In the genomic region with DNA sequence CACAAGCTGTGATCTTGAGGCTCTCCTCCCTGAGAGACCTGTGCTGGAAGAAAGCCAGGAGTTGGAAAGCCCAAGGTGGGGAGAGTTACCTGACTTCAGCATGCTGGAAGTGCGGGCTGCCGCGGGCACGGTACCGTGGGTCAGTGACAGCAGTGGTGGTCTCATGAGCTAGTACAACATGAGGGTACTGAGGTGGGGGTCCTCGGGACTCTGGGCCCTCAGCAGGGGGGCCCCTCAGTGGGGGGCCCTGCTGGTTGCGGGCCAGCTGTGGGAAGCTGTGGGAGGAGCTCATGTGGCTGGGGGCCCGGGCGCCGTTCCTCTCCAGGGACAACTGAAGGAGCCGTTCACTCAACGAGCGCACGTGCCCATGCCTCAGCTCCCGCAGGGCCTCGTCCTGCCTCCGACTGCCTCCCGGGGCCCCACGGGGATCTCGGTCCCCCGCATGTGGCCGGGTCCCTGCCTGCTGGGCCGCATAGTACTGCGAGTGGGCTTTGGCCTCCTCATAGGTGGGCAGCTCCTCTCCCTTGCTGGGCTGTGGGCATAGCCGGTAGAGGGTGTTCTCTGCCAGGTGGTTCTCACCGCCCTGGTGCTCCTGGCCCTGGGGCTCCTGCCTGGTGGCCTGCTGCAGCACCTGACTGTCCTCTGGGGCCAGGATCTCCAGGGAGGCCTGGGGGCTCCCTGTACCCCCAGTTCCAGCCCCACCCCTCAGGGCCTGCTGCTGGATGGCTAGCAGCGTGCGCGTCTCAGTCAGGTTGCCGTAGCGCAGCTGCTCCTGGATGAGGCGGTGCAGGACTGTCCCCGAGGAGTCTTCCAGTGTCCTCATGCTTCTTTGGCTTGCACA, we compare ENCODE assay signal across 11 cellular contexts. TPM values are rescaled to one million over a fixed set of nuclear protein-coding genes. Genes with fewer than 3 reads are reported as not detected.
DNase-seq lines count a peak whose midpoint lies in the region; ATAC-seq and TF ChIP-seq lines count a peak whose summit lies in the region.
"Had no signal": no experiment of that assay in that cellular context is flagged by ENCODE, and none has a peak within 500 bp of the region (broad histone marks: within the 10 kb centered on the region; RNA-seq: fewer than 3 reads in every experiment).

No MANE protein-coding gene starts in this region.

- CTCF ChIA-PET in A673 (lab: Charles Lee), result no interaction called here

- peaks cover 67% of the 10 kb centered on the region for H3K4me1 ChIP-seq in A673 (ENCODE audit: insufficient read depth, low read length, poor library complexity, severe bottlenecking)

- no peak overlapping the region for H3K4me3 ChIP-seq in A673 (ENCODE audit: low read depth, low read length, poor library complexity, severe bottlenecking)
- H3K4me3 ChIP-seq in MG63, result peak overlapping the region; percentile 100

- H3K36me3 Mint-ChIP-seq in osteocyte (ENCODE audit: unreplicated experiment), result peaks cover 45% of the 10 kb centered on the region
- H3K36me3 Mint-ChIP-seq: CD4-positive, CD25-positive, alpha-beta regulatory T cell had no signal

- H3K9me3 ChIP-seq in A673 (ENCODE audit: low read depth, low read length, poor library complexity, severe bottlenecking), result no peaks in the 10 kb centered on the region
- H3K9me3 ChIP-seq in MG63, result no peaks in the 10 kb centered on the region

- H3K27me3 Mint-ChIP-seq in osteocyte (ENCODE audit: unreplicated experiment), result no peaks in the 10 kb centered on the region

- peak overlapping the region; percentile 96 for H3K4me3 Mint-ChIP-seq in osteocyte (ENCODE audit: unreplicated experiment)
- H3K4me3 Mint-ChIP-seq: CD4-positive, CD25-positive, alpha-beta regulatory T cell had no signal

- POLR2A ChIA-PET in A673 (lab: Charles Lee; ENCODE audit: low non-redundant PET), result interaction anchor here (0.6 kb wide), 1 partner anchor 35 kb away, joined by 3 read pairs; no protein-coding TSS in a partner anchor

- H3K27me3 ChIP-seq in A673 (replicated peaks; ENCODE audit: insufficient read depth, low read depth, low read length, poor library complexity) (no peaks in the 10 kb centered on the region), MG63 (no peaks in the 10 kb centered on the region)

- no peak for ATAC-seq in GM19395 (IDR thresholded peaks at IDR 0.05; ENCODE audit: unreplicated experiment)

- peaks cover 53% of the 10 kb centered on the region for H3K36me3 ChIP-seq in A673 (ENCODE audit: insufficient read depth, low read length, poor library complexity, severe bottlenecking)
- peaks cover 83% of the 10 kb centered on the region for H3K36me3 ChIP-seq in MG63

- H3K9me3 Mint-ChIP-seq in osteocyte (ENCODE audit: unreplicated experiment), result no peaks in the 10 kb centered on the region

- peaks cover 75% of the 10 kb centered on the region for H3K4me1 Mint-ChIP-seq in osteocyte (ENCODE audit: unreplicated experiment)

- H3K27ac ChIP-seq in A673 (ENCODE audit: low read depth, low read length, poor library complexity, severe bottlenecking), result peak overlapping the region; percentile 79
- H3K27ac ChIP-seq in epithelial cell of prostate, result peak overlapping the region; percentile 99

- peak overlapping the region; percentile 97 for H3K27ac Mint-ChIP-seq in osteocyte (ENCODE audit: unreplicated experiment)
- H3K27ac Mint-ChIP-seq: CD4-positive, CD25-positive, alpha-beta regulatory T cell had no signal

- peak; percentile 54 for DNase-seq in A673 (ENCODE audit: low spot score)
- no peak for DNase-seq in MG63
- DNase-seq in epithelial cell of prostate (ENCODE audit: low read depth, low spot score), result no peak
- no peak for DNase-seq in osteocyte (ENCODE audit: extremely low spot score, unreplicated experiment)
- no peak for DNase-seq in stimulated activated CD4-positive, alpha-beta T cell treated with anti-CD3 and anti-CD28 coated beads, Interleukin-4, amount 100 ng/mL, for 1 hour
- no peak for DNase-seq in DMS153 (lab: John Stamatoyannopoulos, UW)
- DNase-seq in activated T-cell treated with anti-CD3 and anti-CD28 coated beads for 4 hours, result no peak
- DNase-seq: activated CD4-positive, alpha-beta T cell treated with anti-CD3 and anti-CD28 coated beads for 1 hour; CD4-positive, CD25-positive, alpha-beta regulatory T cell; NK-92 treated with Interleukin-12 subunit alpha and Interleukin-12 subunit beta, amount 100 ng/mL, for 24 hours had no signal

- BruUV-seq in A673 (replicated peaks; lab: Mats Ljungman, UMichigan), result no TSS peak

- TF ChIP-seq CTCF in A673 (conservative IDR thresholded peaks at IDR 0.05; ENCODE audit: low read depth, low read length) (no peak), osteocyte (IDR thresholded peaks at IDR 0.05) (no peak)

- intact Hi-C loops in A673 (cut with micrococcal nuclease; ENCODE audit: unreplicated experiment), result loop anchor here (5.0 kb wide), 1 partner anchor 116 kb away; the partner anchor contains the start of genes ANAPC13 and CEP63

RNA-seq across cellular contexts. Expression of gene AMOTL2, which starts 3.4 kb away (rescaled TPM):
- 38.9 and 59.6 TPM in 2 replicates for total RNA-seq in A673 (2021)
- total RNA-seq in MG63 (2014; rRNA removed; shearing (Covaris generic); ENCODE audit: low replicate concordance), result 172 and 180 TPM in 2 replicates
- 195 and 199 TPM in 2 replicates for total RNA-seq in osteocyte
- total RNA-seq: CD4-positive, CD25-positive, alpha-beta regulatory T cell had no signal
